17 cellular contexts compared by ENCODE assay signal in genomic region chr7:2629740-2630681, GRCh38. TPM values are rescaled to one million over a fixed set of nuclear protein-coding genes. Genes with fewer than 3 reads are reported as not detected.
DNase-seq lines count a peak whose midpoint lies in the region; ATAC-seq and TF ChIP-seq lines count a peak whose summit lies in the region.
"Had no signal": no experiment of that assay in that cellular context is flagged by ENCODE, and none has a peak within 500 bp of the region (broad histone marks: within the 10 kb centered on the region; RNA-seq: fewer than 3 reads in every experiment).

No MANE protein-coding gene starts in this region.

- no peaks in the 10 kb centered on the region for H3K9me3 Mint-ChIP-seq in effector memory CD8-positive, alpha-beta T cell

- no peak overlapping the region for H3K27ac Mint-ChIP-seq in effector memory CD8-positive, alpha-beta T cell
- H3K27ac Mint-ChIP-seq: activated naive CD8-positive, alpha-beta T cell had no signal

- H3K9me3 ChIP-seq in WERI-Rb-1 (ENCODE audit: severe bottlenecking) (no peaks in the 10 kb centered on the region), liver (ENCODE audit: control insufficient read depth in 4 of 4, low read length in 3 of 4) (no peaks in the 10 kb centered on the region), suprapubic skin (no peaks in the 10 kb centered on the region)
- H3K9me3 ChIP-seq: heart right ventricle had no signal

- H3K4me3 ChIP-seq in WERI-Rb-1 (ENCODE audit: low read depth, low read length), result no peak overlapping the region
- H3K4me3 ChIP-seq in liver (ENCODE audit: low read depth in 1 of 3, low read length in 3 of 3), result no peak overlapping the region
- H3K4me3 ChIP-seq in suprapubic skin, result no peak overlapping the region
- no peak overlapping the region for H3K4me3 ChIP-seq in coronary artery
- H3K4me3 ChIP-seq: SK-N-MC had no signal

- H3K27ac ChIP-seq in WERI-Rb-1, result no peak overlapping the region
- peak overlapping the region; percentile 97 to 99 for H3K27ac ChIP-seq in liver (ENCODE audit: low read depth in 1 of 2, low read length in 2 of 2)
- peak overlapping the region; percentile 38 for H3K27ac ChIP-seq in suprapubic skin
- peak overlapping the region in 1 of 2 donors; percentile 16 for H3K27ac ChIP-seq in coronary artery
- H3K27ac ChIP-seq: SK-N-MC had no signal

- no peak for TF ChIP-seq POLR2A in suprapubic skin (IDR thresholded peaks at IDR 0.05)

- TF ChIP-seq RAD21 in liver (IDR thresholded peaks at IDR 0.05), result peak; percentile 43 to 44

- TF ChIP-seq EP300 in suprapubic skin (IDR thresholded peaks at IDR 0.05), result no peak

- ATAC-seq in effector memory CD8-positive, alpha-beta T cell (replicated peaks), result no peak
- ATAC-seq: heart right ventricle had no signal

- peaks cover 7% of the 10 kb centered on the region for H3K36me3 Mint-ChIP-seq in effector memory CD8-positive, alpha-beta T cell (ENCODE audit: insufficient read depth)
- H3K36me3 Mint-ChIP-seq: activated naive CD8-positive, alpha-beta T cell had no signal

- peaks cover 0 to 16% of the 10 kb centered on the region in 2 donors for H3K27me3 Mint-ChIP-seq in effector memory CD8-positive, alpha-beta T cell
- H3K27me3 Mint-ChIP-seq: activated naive CD8-positive, alpha-beta T cell had no signal

- WGBS in liver, result 27% methylated on average over 21 of the region's 21 CpGs
- WGBS in suprapubic skin, result 70% methylated on average over 4 of the region's 21 CpGs

- peaks cover 10 to 49% (median 29%) of the 10 kb centered on the region in 4 donors for H3K4me1 ChIP-seq in liver (ENCODE audit: control insufficient read depth in 4 of 4, insufficient read depth in 4 of 4, low read length in 3 of 4)
- peaks cover 48% of the 10 kb centered on the region for H3K4me1 ChIP-seq in suprapubic skin

- H3K4me3 Mint-ChIP-seq in effector memory CD8-positive, alpha-beta T cell, result no peak overlapping the region

- peaks cover 13% of the 10 kb centered on the region for H3K36me3 ChIP-seq in WERI-Rb-1
- H3K36me3 ChIP-seq in liver (ENCODE audit: control insufficient read depth in 4 of 4, insufficient read depth in 3 of 4, low read depth in 1 of 4, low read length in 3 of 4), result no peaks in the 10 kb centered on the region
- no peaks in the 10 kb centered on the region for H3K36me3 ChIP-seq in suprapubic skin

- H3K27me3 ChIP-seq in WERI-Rb-1 (ENCODE audit: insufficient read depth, low read depth, severe bottlenecking), result no peaks in the 10 kb centered on the region
- no peaks in the 10 kb centered on the region for H3K27me3 ChIP-seq in liver (ENCODE audit: control insufficient read depth in 4 of 4, insufficient read depth in 4 of 4, low read length in 3 of 4)
- H3K27me3 ChIP-seq in suprapubic skin, result no peaks in the 10 kb centered on the region
- H3K27me3 ChIP-seq: dorsolateral prefrontal cortex, heart right ventricle had no signal

- peak; percentile 27 for DNase-seq in NCI-H146 (lab: John Stamatoyannopoulos, UW)
- no peak for DNase-seq in NCI-H146 treated with DMSO at 0.1 percent for 48 hours (lab: John Stamatoyannopoulos, UW; ENCODE audit: unreplicated experiment)
- peak; percentile 69 for DNase-seq in WERI-Rb-1
- DNase-seq in suprapubic skin (ENCODE audit: low spot score in 2 of 2), result peak in 1 of 2 donors; percentile 74
- DNase-seq in effector memory CD8-positive, alpha-beta T cell, result no peak
- DNase-seq in coronary artery (ENCODE audit: low spot score), result no peak
- no peak for DNase-seq in stimulated activated naive CD4-positive, alpha-beta T cell (lab: John Stamatoyannopoulos, UW)
- DNase-seq: activated CD4-positive, alpha-beta T cell treated with anti-CD3 and anti-CD28 coated beads for 48 hours; heart right ventricle; KG1; stimulated activated CD4-positive, alpha-beta T cell treated with anti-CD3 and anti-CD28 coated beads, Interleukin-12 subunit alpha, Interleukin-12 subunit beta, amount 100 ng/mL, for 4 hours had no signal

- H3K4me1 Mint-ChIP-seq in effector memory CD8-positive, alpha-beta T cell (ENCODE audit: low read depth in 2 of 2), result peaks cover 20 to 22% of the 10 kb centered on the region in 2 donors

- no peak for TF ChIP-seq CTCF in WERI-Rb-1 (IDR thresholded peaks at IDR 0.05; ENCODE audit: low read depth, low read length)
- no peak for TF ChIP-seq CTCF in liver (IDR thresholded peaks at IDR 0.05; ENCODE audit: low read depth, low read length, missing input control)
- TF ChIP-seq CTCF in suprapubic skin (IDR thresholded peaks at IDR 0.05), result no peak
- TF ChIP-seq CTCF in coronary artery (IDR thresholded peaks at IDR 0.05), result no peak

- peak overlapping the region; percentile 19 to 71 for H3K9ac ChIP-seq in liver (ENCODE audit: low read depth in 1 of 2, low read length in 2 of 2)

TF ChIP-seq in liver, 16 proteins besides CTCF, POLR2A, EP300 and RAD21:
- TF ChIP-seq HNF4A (conservative IDR thresholded peaks at IDR 0.05) (peak; percentile 93), REST (IDR thresholded peaks at IDR 0.05) (peak; percentile 48), JUND (IDR thresholded peaks at IDR 0.05) (peak; percentile 37 to 60), GABPA (IDR thresholded peaks at IDR 0.05 in 1 of 2, conservative IDR thresholded peaks at IDR 0.05 in 1 of 2) (peak in 1 of 2 donors; percentile 65), FOXA2 (IDR thresholded peaks at IDR 0.05) (peak; percentile 29), MAX (IDR thresholded peaks at IDR 0.05) (peak; percentile 98), ZBTB33 (IDR thresholded peaks at IDR 0.05) (peak; percentile 87), ATF3 (IDR thresholded peaks at IDR 0.05) (peak; percentile 8), TAF1 (conservative IDR thresholded peaks at IDR 0.05) (peak; percentile 30), YY1 (IDR thresholded peaks at IDR 0.05) (peak; percentile 77), HNF4G (IDR thresholded peaks at IDR 0.05) (peak; percentile 90), FOXA1 (IDR thresholded peaks at IDR 0.05) (no peak), NR2F2 (IDR thresholded peaks at IDR 0.05) (peak; percentile 34), EGR1 (IDR thresholded peaks at IDR 0.05; ENCODE audit: low read depth in 2 of 2) (peak; percentile 56 to 67), RXRA (IDR thresholded peaks at IDR 0.05) (peak; percentile 84 to 88), SP1 (IDR thresholded peaks at IDR 0.05) (peak; percentile 98)

RNA-seq across cellular contexts. Expression of gene TTYH3, which starts 1.8 kb away (rescaled TPM):
- 10 to 100 TPM; 16.7 to 18.1 TPM for total RNA-seq in liver
- polyA plus RNA-seq in liver, result 10 to 100 TPM in 1 of 2 donors, 1 to 10 TPM in 1; 8.2 to 19.6 TPM
- 10 to 100 TPM; 14.0 to 26.3 (median 19.5) TPM for total RNA-seq in suprapubic skin

RNA-seq across cellular contexts. Expression of gene AMZ1, which starts 58.0 kb away (rescaled TPM):
- total RNA-seq in liver (1 to 10 TPM in 1 of 2 donors, not detected in 1; 1.3 TPM), suprapubic skin (under 1 TPM in 1 of 4 donors, not detected in 3; 0.17 TPM)
- 1 to 10 TPM in 1 of 2 donors, under 1 TPM in 1; 0.10 to 1.1 TPM for polyA plus RNA-seq in liver
- total RNA-seq: A673, NCI-H460 had no signal

Comparison
In these comparisons a context has a peak if more than half of its experiments do, and no peak if none do; other contexts are left out.
1. DNase-seq: peak in NCI-H146 (single experiment) and WERI-Rb-1 (single experiment); none in NCI-H146 treated with DMSO at 0.1 percent for 48 hours (single experiment), effector memory CD8-positive, alpha-beta T cell (0 of 3), coronary artery (single experiment) and stimulated activated naive CD4-positive, alpha-beta T cell (0 of 6).